ENCODE assay signal across 1 cellular context in genomic region chr6:444653-445275, GRCh38.
TF ChIP-seq lines count a peak whose summit lies in the region.

No MANE protein-coding gene starts in this region.

TF ChIP-seq in GM23338, 12 proteins besides CTCF, POLR2A, EP300 and RAD21 (continued from another document):
- TF ChIP-seq ZNF462 (CRISPR knock-in tag; IDR thresholded peaks at IDR 0.05) (no peak), NANOG (IDR thresholded peaks at IDR 0.05; ENCODE audit: borderline replicate concordance) (no peak), ZNF331 (CRISPR knock-in tag; IDR thresholded peaks at IDR 0.05; ENCODE audit: low read depth) (no peak), ETS1 (IDR thresholded peaks at IDR 0.05) (no peak), STAT1 (IDR thresholded peaks at IDR 0.05; ENCODE audit: unreplicated experiment) (no peak), EZH2phosphoT487 (IDR thresholded peaks at IDR 0.05; ENCODE audit: unreplicated experiment) (no peak), EZH2 (IDR thresholded peaks at IDR 0.05; ENCODE audit: low read depth, unreplicated experiment) (no peak)
